13 cellular contexts compared by ENCODE assay signal in the genomic region with DNA sequence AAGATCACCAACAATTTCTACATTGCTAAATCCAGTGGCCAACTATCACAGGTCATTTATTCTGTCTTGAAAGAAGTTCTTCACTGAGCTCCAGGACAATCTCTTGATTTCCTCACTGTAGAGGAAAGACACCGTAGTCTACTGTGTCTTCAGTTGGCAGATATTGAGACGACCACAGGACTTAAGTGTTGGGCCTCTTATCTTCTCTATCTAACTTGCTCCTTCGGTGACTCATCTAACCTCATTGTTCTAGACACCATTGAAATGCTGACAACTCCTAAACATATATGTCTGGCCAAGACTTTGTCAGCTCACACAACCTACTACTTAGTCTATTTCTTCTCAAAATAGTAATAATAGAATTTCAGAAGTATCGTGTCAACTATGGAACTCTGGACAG.
"Had no signal": no experiment of that assay in that cellular context is flagged by ENCODE, and none has a peak within 500 bp of the region (broad histone marks: within the 10 kb centered on the region; RNA-seq: fewer than 3 reads in every experiment).

No MANE protein-coding gene starts in this region.

- H3K36me3 ChIP-seq: brain microvascular endothelial cell, esophagus squamous epithelium, sigmoid colon had no signal

- DNase-seq: activated gamma-delta T cell; activated T-cell treated with anti-CD3 and anti-CD28 coated beads, Interleukin-2, amount 50 U/mL, for 24 hours; amygdala; brain microvascular endothelial cell; dermis blood vessel endothelial cell; esophagus squamous epithelium; foreskin fibroblast; sigmoid colon; stimulated activated CD4-positive, alpha-beta T cell treated with anti-CD3 and anti-CD28 coated beads, Interleukin-12 subunit alpha, Interleukin-12 subunit beta, amount 100 ng/mL, for 4 hours; stimulated activated naive CD8-positive, alpha-beta T cell treated with anti-CD3 and anti-CD28 coated beads, Interleukin-15, Interleukin-2, amounts not matched to agents 100 U/mL and 50 U/mL, for 24 hours had no signal

- H3K4me3 Mint-ChIP-seq: activated naive CD8-positive, alpha-beta T cell; activated T-cell treated with anti-CD3 and anti-CD28 coated beads, Interleukin-2, amount 50 U/mL, for 24 hours; neural crest cell had no signal

- H3K27ac Mint-ChIP-seq: activated naive CD8-positive, alpha-beta T cell; activated T-cell treated with anti-CD3 and anti-CD28 coated beads, Interleukin-2, amount 50 U/mL, for 24 hours had no signal

- H3K9me3 Mint-ChIP-seq: activated T-cell treated with anti-CD3 and anti-CD28 coated beads, Interleukin-2, amount 50 U/mL, for 24 hours had no signal

- H3K4me1 ChIP-seq: esophagus squamous epithelium, sigmoid colon had no signal

- H3K27me3 ChIP-seq: brain microvascular endothelial cell, esophagus squamous epithelium, sigmoid colon had no signal

- H3K27me3 Mint-ChIP-seq: activated naive CD8-positive, alpha-beta T cell; activated T-cell treated with anti-CD3 and anti-CD28 coated beads, Interleukin-2, amount 50 U/mL, for 24 hours had no signal

- H3K4me1 Mint-ChIP-seq: neural crest cell had no signal

- H3K9me3 ChIP-seq: esophagus squamous epithelium, sigmoid colon had no signal

- H3K36me3 Mint-ChIP-seq: activated naive CD8-positive, alpha-beta T cell had no signal

- H3K4me3 ChIP-seq: esophagus squamous epithelium, sigmoid colon had no signal

- H3K27ac ChIP-seq: brain microvascular endothelial cell, esophagus squamous epithelium, sigmoid colon had no signal

- ATAC-seq: activated CD4-positive, CD25-positive, alpha-beta regulatory T cell treated with anti-CD3 and anti-CD28 coated beads, Interleukin-2, amount 50 U/mL, for 24 hours; stimulated activated naive CD8-positive, alpha-beta T cell treated with anti-CD3 and anti-CD28 coated beads, Interleukin-15, Interleukin-2, amounts not matched to agents 100 U/mL and 50 U/mL, for 24 hours had no signal
